In genomic region chr11:68498313-68498712, GRCh38 we compare ENCODE assay signal across 1 cellular context.
TF ChIP-seq lines count a peak whose summit lies in the region.

No MANE protein-coding gene starts in this region.

TF ChIP-seq in IMR-90, 13 proteins besides CTCF, POLR2A, EP300 and RAD21 (continued from another document):
- TF ChIP-seq ELK1 (IDR thresholded peaks at IDR 0.05; ENCODE audit: borderline replicate concordance, low read depth, low read length) (no peak), BHLHE40 (IDR thresholded peaks at IDR 0.05; ENCODE audit: low read depth, low read length) (no peak), USF2 (IDR thresholded peaks at IDR 0.05; ENCODE audit: low read depth, low read length) (no peak), FOS (IDR thresholded peaks at IDR 0.05; ENCODE audit: low read depth, low read length) (no peak), MAFK (IDR thresholded peaks at IDR 0.05; ENCODE audit: low read depth, low read length) (no peak), RCOR1 (IDR thresholded peaks at IDR 0.05; ENCODE audit: insufficient replicate concordance, low read length) (no peak), CEBPB (IDR thresholded peaks at IDR 0.05; ENCODE audit: low read depth, low read length) (no peak), RFX5 (IDR thresholded peaks at IDR 0.05; ENCODE audit: low read depth, low read length) (no peak), MAZ (IDR thresholded peaks at IDR 0.05; ENCODE audit: borderline replicate concordance, low read depth, low read length) (no peak), NFE2L2 (IDR thresholded peaks at IDR 0.05; ENCODE audit: low read depth, low read length) (no peak)
